Comparison of ENCODE assay signal across 9 cellular contexts in the genomic region with DNA sequence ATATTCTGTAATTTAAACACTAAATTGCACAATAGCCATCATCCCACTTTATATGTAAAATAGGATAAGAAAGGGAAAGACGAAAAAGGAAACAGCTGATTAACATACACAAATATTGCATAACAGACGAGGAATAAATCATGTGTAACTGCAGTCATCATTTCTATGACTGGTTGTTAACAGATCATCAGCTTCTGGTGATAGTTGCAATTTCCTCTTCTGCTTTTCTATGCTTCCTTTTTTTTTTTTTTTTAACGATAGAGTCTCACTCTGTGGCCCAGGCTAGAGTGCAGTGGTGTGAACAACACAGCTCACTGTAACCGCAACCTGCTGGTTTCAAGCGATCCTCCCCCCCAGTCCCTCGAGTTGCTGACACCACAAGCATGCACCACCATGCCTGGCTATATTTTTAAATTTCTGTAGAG. TPM values are rescaled to one million over a fixed set of nuclear protein-coding genes. Genes with fewer than 3 reads are reported as not detected.
A peak's percentile ranks its signal among the peaks of the same experiment; 100 is the strongest.
DNase-seq lines count a peak whose midpoint lies in the region; ATAC-seq, FAIRE-seq and TF ChIP-seq lines count a peak whose summit lies in the region.
"Had no signal": no experiment of that assay in that cellular context is flagged by ENCODE, and none has a peak within 500 bp of the region (broad histone marks: within the 10 kb centered on the region; RNA-seq: fewer than 3 reads in every experiment).

No MANE protein-coding gene starts in this region.

- H3K9ac ChIP-seq in GM12878 (ENCODE audit: control insufficient read depth, insufficient read depth, low read length) (no peak overlapping the region), colonic mucosa (ENCODE audit: low read depth in 2 of 2, low read length in 2 of 2) (no peak overlapping the region)

- no peak for DNase-seq in GM12891 (ENCODE audit: insufficient read length, low spot score)
- DNase-seq in HL-60 (ENCODE audit: low read depth in 1 of 2, low spot score in 1 of 2) = peak; percentile 72 to 90
- no peak for DNase-seq in GM12878 (ENCODE audit: low read depth, low spot score)
- no peak for DNase-seq in NCI-H128 (lab: John Stamatoyannopoulos, UW; ENCODE audit: unreplicated experiment)
- DNase-seq in posterior vena cava (ENCODE audit: low spot score) = no peak
- no peak for DNase-seq in colonic mucosa
- no peak for DNase-seq in frontal cortex (ENCODE audit: low spot score in 2 of 2)

- no peak for TF ChIP-seq POLR2A in GM12891 (IDR thresholded peaks at IDR 0.05; ENCODE audit: low read depth, low read length)
- TF ChIP-seq POLR2A in GM12878 (IDR thresholded peaks at IDR 0.05; ENCODE audit: low read depth, low read length) = no peak

- H3K4me3 ChIP-seq in HL-60 (replicated peaks; ENCODE audit: insufficient read depth, low read length) = no peak overlapping the region
- no peak overlapping the region for H3K4me3 ChIP-seq in GM12878
- no peak overlapping the region for H3K4me3 ChIP-seq in colonic mucosa

- CTCF ChIA-PET in GM12878 (lab: Yijun Ruan, JAX) = interaction anchor here (1.2 kb wide), 1 partner anchor 138 kb away, joined by 3 read pairs; no protein-coding TSS in a partner anchor

- no TSS peak for BruUV-seq in GM12878 (replicated peaks; lab: Mats Ljungman, UMichigan)

- ATAC-seq in GM21423 (IDR thresholded peaks at IDR 0.05; ENCODE audit: unreplicated experiment) = peak; percentile 89
- ATAC-seq in GM12878 = peak; percentile 91

- H3K9me3 ChIP-seq in GM12878 (replicated peaks; ENCODE audit: control insufficient read depth, insufficient read depth, low read length) (no peaks in the 10 kb centered on the region), colonic mucosa (no peaks in the 10 kb centered on the region)

- no peak overlapping the region for H3K4me2 ChIP-seq in GM12878 (ENCODE audit: control insufficient read depth, insufficient read depth)

- peak overlapping the region; percentile 45 for H3K27ac ChIP-seq in HL-60 (replicated peaks)
- H3K27ac ChIP-seq in GM12878 (ENCODE audit: control insufficient read depth, insufficient read depth) = no peak overlapping the region
- no peak overlapping the region for H3K27ac ChIP-seq in colonic mucosa

- intact Hi-C loops in GM12878 (cut with micrococcal nuclease; ENCODE audit: unreplicated experiment) (no loop called here), posterior vena cava (cut with DNase I) (no loop called here), colonic mucosa (cut with DNase I) (no loop called here)

- no peaks in the 10 kb centered on the region for H3K79me2 ChIP-seq in GM12878 (ENCODE audit: control insufficient read depth, insufficient read depth, low read length)

- RAD21 ChIA-PET in GM12878 (lab: Charles Lee; ENCODE audit: unreplicated experiment) = interaction anchor here (0.7 kb wide), 1 partner anchor 43 kb away, joined by 3 read pairs; no protein-coding TSS in a partner anchor

- H3K36me3 ChIP-seq in GM12878 (ENCODE audit: control insufficient read depth in 2 of 2, insufficient read depth in 2 of 2, low read length in 1 of 2) (no peaks in the 10 kb centered on the region), colonic mucosa (no peaks in the 10 kb centered on the region)

- SMC1A ChIA-PET in GM12878 (lab: Charles Lee; ENCODE audit: uncharacterized antibody, unreplicated experiment) = interaction anchor here (0.6 kb wide), 1 partner anchor 53 kb away, joined by 3 read pairs; no protein-coding TSS in a partner anchor

- 0% methylated on average over 5 of the region's 6 CpGs for WGBS in GM12878 (ENCODE audit: insufficient coverage, insufficient replicate concordance, low lambda C conversion rate, missing lambda C conversion rate)

- H3K4me1 ChIP-seq in GM12878 (ENCODE audit: control insufficient read depth, insufficient read depth, low read length) (no peaks in the 10 kb centered on the region; the same call in 1 of the 2 replicates), colonic mucosa (no peaks in the 10 kb centered on the region)

- POLR2A ChIA-PET in GM12878 (lab: Charles Lee) = no interaction called here

- TF ChIP-seq CTCF in HL-60 (IDR thresholded peaks at IDR 0.05; ENCODE audit: insufficient read depth, low read length) (no peak), GM12878 (IDR thresholded peaks at IDR 0.05 in 2 of 3, conservative IDR thresholded peaks at IDR 0.05 in 1 of 3; ENCODE audit: control insufficient read depth in 2 of 3, extremely low read depth in 1 of 3, insufficient read depth in 1 of 3, low read depth in 3 of 3, low read length in 3 of 3) (no peak), colonic mucosa (IDR thresholded peaks at IDR 0.05) (no peak)

- TF ChIP-seq RAD21 in GM12878 (IDR thresholded peaks at IDR 0.05; ENCODE audit: insufficient read depth, low read depth, low read length) = no peak

- H2AFZ ChIP-seq in GM12878 (ENCODE audit: control insufficient read depth, low read depth, low read length) = no peak overlapping the region

- H3K27me3 ChIP-seq in HL-60 (ENCODE audit: insufficient read depth, poor library complexity, severe bottlenecking) (no peaks in the 10 kb centered on the region), GM12878 (replicated peaks in 1 of 2; ENCODE audit: control insufficient read depth in 2 of 2, insufficient read depth in 2 of 2, low read length in 1 of 2) (no peaks in the 10 kb centered on the region), colonic mucosa (no peaks in the 10 kb centered on the region)

- in situ Hi-C loops in GM12878 (cut with MboI) = no loop called here

- no peak for TF ChIP-seq EP300 in GM12878 (IDR thresholded peaks at IDR 0.05; ENCODE audit: borderline replicate concordance in 1 of 2, control insufficient read depth in 1 of 2, low read depth in 2 of 2, low read length in 2 of 2)

- no peaks in the 10 kb centered on the region for H4K20me1 ChIP-seq in GM12878 (ENCODE audit: control insufficient read depth, insufficient read depth)

- FAIRE-seq in GM12891 (lab: Jason Lieb, UNC) = no peak
- no peak for FAIRE-seq in GM12878 (lab: Jason Lieb, UNC)
- no peak for FAIRE-seq in frontal cortex (lab: Jason Lieb, UNC)

TF ChIP-seq in GM12891, 5 proteins besides CTCF, POLR2A, EP300 and RAD21:
- no peak for TF ChIP-seq POU2F2 (IDR thresholded peaks at IDR 0.05; ENCODE audit: low read depth, low read length)
- TF ChIP-seq SPI1 (IDR thresholded peaks at IDR 0.05; ENCODE audit: low read depth, low read length) = peak; percentile 52
- no peak for TF ChIP-seq POLR2AphosphoS5 (IDR thresholded peaks at IDR 0.05; ENCODE audit: low read depth, low read length)
TF ChIP-seq in GM12891: peak in this region for 1.

TF ChIP-seq in GM12878, 131 proteins besides CTCF, POLR2A, EP300 and RAD21 (continues in another document):
- TF ChIP-seq PAX5 (IDR thresholded peaks at IDR 0.05; ENCODE audit: borderline replicate concordance, low read depth, low read length) = no peak
- TF ChIP-seq BRCA1 (IDR thresholded peaks at IDR 0.05; ENCODE audit: low read depth, low read length) = no peak
- peak in 1 of 2 experiments; percentile 67; a peak in 1 of 4 replicates for TF ChIP-seq ETV6 (conservative IDR thresholded peaks at IDR 0.05 in 1 of 2, IDR thresholded peaks at IDR 0.05 in 1 of 2; ENCODE audit: borderline replicate concordance in 1 of 2, low read depth in 1 of 2)
- peak; percentile 84 for TF ChIP-seq ZNF384 (IDR thresholded peaks at IDR 0.05; ENCODE audit: borderline replicate concordance, low read depth, low read length)
- TF ChIP-seq ZZZ3 (IDR thresholded peaks at IDR 0.05; ENCODE audit: control insufficient read depth, insufficient read length, low read depth) = no peak
- peak; percentile 40; the same call in 1 of the 2 replicates for TF ChIP-seq SPI1 (IDR thresholded peaks at IDR 0.05; ENCODE audit: borderline replicate concordance, insufficient read depth, low read depth, low read length)
- peak; percentile 80 for TF ChIP-seq RUNX3 (IDR thresholded peaks at IDR 0.05; ENCODE audit: low read length)
- TF ChIP-seq SREBF1 (IDR thresholded peaks at IDR 0.05; ENCODE audit: low read length) = no peak

RNA-seq across cellular contexts. Expression of a gene that starts 22.5 kb away (rescaled TPM):
- 0.19 TPM for polyA plus RNA-seq in GM12891 (2012; ENCODE audit: low read depth, missing spikeins)
- not detected in 2 replicates for total RNA-seq in GM12878 (2013; cell fraction: nucleolus; rRNA removed)
- total RNA-seq in GM12878 (2014; rRNA removed) = 0.51 and 0.82 TPM in 2 replicates
- total RNA-seq in GM12878 (2014; rRNA removed; fragmentation: Illumina TruSeq; extraction: Trizol) = 1.5 and 1.8 TPM in 2 replicates
- 1.5 TPM in 2 replicates for total RNA-seq in GM12878 (2021)
- polyA plus RNA-seq in GM12878 (2011; ENCODE audit: low read depth) = not detected
- polyA plus RNA-seq in GM12878 (2011; rRNA removed) = 1.2 and 1.9 TPM in 2 replicates
- polyA plus RNA-seq in GM12878 (2011; cell fraction: cytosol; rRNA removed) = 0.46 and 0.72 TPM in 2 replicates
- polyA plus RNA-seq in GM12878 (2011; cell fraction: nucleus; rRNA removed) = 1.1 and 1.3 TPM in 2 replicates
- polyA plus RNA-seq in GM12878 (2012) = 0.29 and 0.30 TPM in 2 replicates
- polyA plus RNA-seq in GM12878 (2014; fragmentation: Illumina TruSeq; extraction: Trizol) = 0.82 and 1.9 TPM in 2 replicates
- under 1 TPM; 0.55 to 0.75 TPM for polyA plus RNA-seq in GM12878 (2014; fragmentation: Nextera tagmentation; extraction: Ambion mirVana)
- 0.38 and 0.95 TPM in 2 replicates for polyA plus RNA-seq in GM12878 (2014; rRNA removed)
- 1 to 10 TPM in 1 of 2 experiments, under 1 TPM in 1; 0.63 to 1.4 TPM for polyA plus RNA-seq in GM12878 (2016; fragmentation: Nextera tagmentation; extraction: Ambion mirVana)
- 2.0 and 2.9 TPM in 2 replicates for polyA minus RNA-seq in GM12878 (2011; rRNA and poly(A)+ RNA removed)
- 0.13 and 0.83 TPM in 2 replicates for polyA minus RNA-seq in GM12878 (2011; cell fraction: cytosol; rRNA and poly(A)+ RNA removed)
- 1.1 and 2.3 TPM in 2 replicates for polyA minus RNA-seq in GM12878 (2011; cell fraction: nucleus; rRNA and poly(A)+ RNA removed)
- total RNA-seq in posterior vena cava = under 1 TPM; 0.10 to 0.42 TPM
- total RNA-seq in colonic mucosa = 1 to 10 TPM in 1 of 2 donors, under 1 TPM in 1; 0.17 to 1.3 TPM
- 56.3 TPM for total RNA-seq in frontal cortex

RNA-seq across cellular contexts. Expression of a gene that starts 26.4 kb away (rescaled TPM):
- not detected for polyA plus RNA-seq in GM12891 (2012; ENCODE audit: low read depth, missing spikeins)
- total RNA-seq in GM12878 (2013; cell fraction: nucleolus; rRNA removed) = not detected in 2 replicates
- total RNA-seq in GM12878 (2014; rRNA removed) = not detected in 2 replicates
- not detected in 2 replicates for total RNA-seq in GM12878 (2014; rRNA removed; fragmentation: Illumina TruSeq; extraction: Trizol)
- 2.8 and 3.6 TPM in 2 replicates for total RNA-seq in GM12878 (2021)
- polyA plus RNA-seq in GM12878 (2011; ENCODE audit: low read depth) = not detected
- not detected in 2 replicates for polyA plus RNA-seq in GM12878 (2011; rRNA removed)
- not detected in 2 replicates for polyA plus RNA-seq in GM12878 (2011; cell fraction: cytosol; rRNA removed)
- polyA plus RNA-seq in GM12878 (2011; cell fraction: nucleus; rRNA removed) = not detected in 2 replicates
- polyA plus RNA-seq in GM12878 (2012) = not detected in 2 replicates
- polyA plus RNA-seq in GM12878 (2014; fragmentation: Illumina TruSeq; extraction: Trizol) = 1.2 TPM in 1 of 2 replicates, not detected in the other
- polyA plus RNA-seq in GM12878 (2014; fragmentation: Nextera tagmentation; extraction: Ambion mirVana) = not detected
- not detected in 2 replicates for polyA plus RNA-seq in GM12878 (2014; rRNA removed)
- not detected for polyA plus RNA-seq in GM12878 (2016; fragmentation: Nextera tagmentation; extraction: Ambion mirVana)
- polyA minus RNA-seq in GM12878 (2011; rRNA and poly(A)+ RNA removed) = not detected in 2 replicates
- polyA minus RNA-seq in GM12878 (2011; cell fraction: cytosol; rRNA and poly(A)+ RNA removed) = not detected in 2 replicates
- polyA minus RNA-seq in GM12878 (2011; cell fraction: nucleus; rRNA and poly(A)+ RNA removed) = not detected in 2 replicates
- 1 to 10 TPM in 1 of 2 donors, not detected in 1; 1.3 TPM for total RNA-seq in posterior vena cava
- 100 to 1,000 TPM; 423 to 623 TPM for total RNA-seq in colonic mucosa
- not detected for total RNA-seq in frontal cortex
- polyA plus RNA-seq: neural cell had no signal

Comparison
In these comparisons a context has a peak if more than half of its experiments do, and no peak if none do; other contexts are left out.
1. DNase-seq: peak in HL-60 (2 of 2); none in GM12891 (single experiment), GM12878 (single experiment), NCI-H128 (single experiment), posterior vena cava (single experiment), colonic mucosa (single experiment) and frontal cortex (0 of 2).
2. RNA of a gene that starts 22.5 kb away (total RNA-seq): 56.3 TPM in frontal cortex (single experiment); 0.51 to 1.8 TPM in GM12878, 0.17 to 1.3 TPM in colonic mucosa and 0.10 to 0.42 TPM in posterior vena cava; every median in the first group is over 10 times any median in the second.
3. RNA of a gene that starts 26.4 kb away (total RNA-seq): 423 to 623 TPM in colonic mucosa; 1.3 TPM in posterior vena cava, 2.8 to 3.6 TPM in GM12878 and not detected in frontal cortex (single experiment); every median in the first group is over 10 times any median in the second.